ENCODE assay signal across 11 cellular contexts in the genomic region with DNA sequence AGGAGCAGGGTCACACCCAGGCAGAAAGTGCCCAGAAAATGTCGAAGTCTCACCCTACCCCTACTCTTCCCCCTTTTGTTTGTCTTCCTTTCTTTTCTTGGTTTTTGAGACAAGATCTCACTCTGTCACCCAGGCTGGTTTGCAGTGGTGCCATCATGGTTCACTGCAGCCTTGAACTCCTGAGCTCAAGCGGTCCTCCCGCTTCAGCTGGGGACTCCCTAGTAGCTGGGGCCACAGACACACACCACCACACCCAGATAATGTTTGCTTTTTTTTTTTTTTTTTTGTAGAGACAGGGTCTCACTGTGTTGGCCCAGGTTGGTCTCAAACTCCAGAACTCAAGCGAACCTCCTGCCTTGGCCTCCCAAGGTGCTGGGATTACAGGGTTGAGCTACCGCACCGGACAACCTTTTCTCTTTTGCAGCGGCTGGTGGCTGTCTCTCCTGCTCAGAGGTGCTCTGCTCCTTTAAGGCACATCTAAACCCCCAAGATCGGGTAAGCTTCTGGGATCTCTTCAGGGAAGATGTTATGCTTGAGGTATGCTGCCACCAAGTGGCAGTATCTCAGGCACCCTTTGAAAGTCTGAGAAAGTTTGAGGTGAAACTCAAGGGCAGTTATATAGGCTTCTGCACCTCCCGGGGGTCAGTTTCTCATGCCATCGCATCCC. TPM values are rescaled to one million over a fixed set of nuclear protein-coding genes. Genes with fewer than 3 reads are reported as not detected.
A peak's percentile ranks its signal among the peaks of the same experiment; 100 is the strongest.
DNase-seq lines count a peak whose midpoint lies in the region; ATAC-seq and TF ChIP-seq lines count a peak whose summit lies in the region.
"Had no signal": no experiment of that assay in that cellular context is flagged by ENCODE, and none has a peak within 500 bp of the region (broad histone marks: within the 10 kb centered on the region; RNA-seq: fewer than 3 reads in every experiment).

No MANE protein-coding gene starts in this region.

- H3K36me3 Mint-ChIP-seq in neural crest cell (ENCODE audit: low read depth), result no peaks in the 10 kb centered on the region

- H3K27me3 Mint-ChIP-seq in neural crest cell (ENCODE audit: low read depth), result peaks cover 45% of the 10 kb centered on the region

- peak; percentile 17 for TF ChIP-seq CTCF in neural crest cell (conservative IDR thresholded peaks at IDR 0.05)

- no peaks in the 10 kb centered on the region for H3K9me3 Mint-ChIP-seq in neural crest cell

- H3K4me1 Mint-ChIP-seq in neural crest cell, result no peaks in the 10 kb centered on the region

- H3K4me3 Mint-ChIP-seq in neural crest cell, result no peak overlapping the region

- no peak for ATAC-seq in GM18519 (IDR thresholded peaks at IDR 0.05; ENCODE audit: low FRiP score, unreplicated experiment)
- ATAC-seq in HG02884 (IDR thresholded peaks at IDR 0.05; ENCODE audit: unreplicated experiment), result no peak
- ATAC-seq: pancreas had no signal

- no peak overlapping the region for H3K27ac Mint-ChIP-seq in neural crest cell (ENCODE audit: unreplicated experiment)

- DNase-seq in DMS 273 (lab: John Stamatoyannopoulos, UW; ENCODE audit: unreplicated experiment) (peak; percentile 59), DMS 273 treated with DMSO at 0.1 percent for 48 hours (lab: John Stamatoyannopoulos, UW) (no peak), M059J (ENCODE audit: low read depth) (peak; percentile 47), astrocyte of the hippocampus (ENCODE audit: low read depth, low spot score) (peak; percentile 44), neural crest cell (ENCODE audit: low read depth, low spot score) (no peak), iPS-NIHi7 (ENCODE audit: extremely low spot score) (no peak)
- DNase-seq: activated CD4-positive, alpha-beta T cell treated with anti-CD3 and anti-CD28 coated beads for 48 hours; heart right ventricle; pancreas had no signal

RNA-seq across cellular contexts. Expression of a gene that starts 22.4 kb away (rescaled TPM):
- 2.7 and 3.0 TPM in 2 replicates for total RNA-seq in M059J (2014; rRNA removed; shearing (Covaris generic))
- total RNA-seq in neural crest cell, result not detected in 2 replicates

RNA-seq across cellular contexts. Expression of a gene that starts 24.5 kb away (rescaled TPM):
- total RNA-seq in M059J (2014; rRNA removed; shearing (Covaris generic)), result 0.12 and 0.20 TPM in 2 replicates
- 0.19 and 0.27 TPM in 2 replicates for total RNA-seq in neural crest cell

RNA-seq across cellular contexts. Expression of a gene that starts 24.6 kb away (rescaled TPM):
- 9.4 and 21.9 TPM in 2 replicates for total RNA-seq in M059J (2014; rRNA removed; shearing (Covaris generic))
- 33.9 and 34.8 TPM in 2 replicates for total RNA-seq in neural crest cell

RNA-seq across cellular contexts. Expression of a gene that starts 39.9 kb away (rescaled TPM):
- 24.4 and 28.2 TPM in 2 replicates for total RNA-seq in M059J (2014; rRNA removed; shearing (Covaris generic))
- 22.9 and 24.9 TPM in 2 replicates for total RNA-seq in neural crest cell

RNA-seq across cellular contexts. Expression of a gene that starts 53.5 kb away (rescaled TPM):
- 0.39 TPM in 1 of 2 replicates, not detected in the other for total RNA-seq in M059J (2014; rRNA removed; shearing (Covaris generic))
- total RNA-seq in neural crest cell, result not detected in 2 replicates
- total RNA-seq: heart right ventricle had no signal

Comparison
In these comparisons a context has a peak if more than half of its experiments do, and no peak if none do; other contexts are left out.
1. DNase-seq: peak in DMS 273 (single experiment), M059J (single experiment) and astrocyte of the hippocampus (single experiment); none in DMS 273 treated with DMSO at 0.1 percent for 48 hours (single experiment), neural crest cell (single experiment) and iPS-NIHi7 (single experiment).